In the genomic region with DNA sequence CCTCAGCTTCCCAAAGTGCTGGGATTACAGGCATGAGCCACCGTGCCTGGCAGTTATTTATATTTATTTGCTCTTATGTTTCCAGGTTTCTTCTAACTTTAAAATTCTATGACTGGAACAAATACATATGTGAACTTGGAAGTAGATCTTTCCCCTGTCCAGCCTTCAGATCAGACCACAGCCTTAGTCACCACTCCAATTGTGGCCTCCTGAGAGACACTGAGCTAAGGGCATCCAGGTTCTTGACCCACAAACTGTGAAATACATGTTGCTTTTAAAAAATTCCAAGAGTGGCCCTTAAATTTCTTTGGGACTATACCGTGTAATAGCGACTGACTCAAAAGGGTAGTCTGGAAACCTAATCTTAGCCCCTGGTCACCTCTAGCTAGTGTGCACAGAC, we compare ENCODE assay signal across 22 cellular contexts. TPM values are rescaled to one million over a fixed set of nuclear protein-coding genes. Genes with fewer than 3 reads are reported as not detected.
A peak's percentile ranks its signal among the peaks of the same experiment; 100 is the strongest.
DNase-seq lines count a peak whose midpoint lies in the region; FAIRE-seq and TF ChIP-seq lines count a peak whose summit lies in the region.
"Had no signal": no experiment of that assay in that cellular context is flagged by ENCODE, and none has a peak within 500 bp of the region (broad histone marks: within the 10 kb centered on the region; RNA-seq: fewer than 3 reads in every experiment).

No MANE protein-coding gene starts in this region.

- no peak for TF ChIP-seq CTCF in PC-9 (conservative IDR thresholded peaks at IDR 0.05)
- TF ChIP-seq CTCF in fibroblast of mammary gland (conservative IDR thresholded peaks at IDR 0.05; ENCODE audit: control insufficient read depth, insufficient read depth, low read depth, low read length): no peak
- TF ChIP-seq CTCF in esophagus muscularis mucosa (IDR thresholded peaks at IDR 0.05): no peak

- TF ChIP-seq POLR2A in esophagus muscularis mucosa (IDR thresholded peaks at IDR 0.05; ENCODE audit: low read depth): no peak

- peaks cover 21% of the 10 kb centered on the region; the same call in 1 of the 2 replicates for H3K79me2 ChIP-seq in PC-9 (ENCODE audit: low read depth)

- H3K27ac Mint-ChIP-seq in activated naive CD8-positive, alpha-beta T cell: no peak overlapping the region
- no peak overlapping the region for H3K27ac Mint-ChIP-seq in activated naive CD8-positive, alpha-beta T cell treated with anti-CD3 and anti-CD28 coated beads for 36 hours
- H3K27ac Mint-ChIP-seq: activated T-helper 2 cell treated with anti-CD3 and anti-CD28 coated beads, Interferon-gamma antibody, Interleukin-2, Interleukin-4, amounts not matched to agents 10 μg/mL and 5 μg/mL and 100 μg/mL, durations not matched to agents 14 hours and 24 hours and 36 hours had no signal

- peaks cover 12% of the 10 kb centered on the region for H3K4me1 Mint-ChIP-seq in activated naive CD8-positive, alpha-beta T cell (ENCODE audit: low read depth)
- peaks cover 8% of the 10 kb centered on the region for H3K4me1 Mint-ChIP-seq in activated naive CD8-positive, alpha-beta T cell treated with anti-CD3 and anti-CD28 coated beads for 36 hours

- H3K27me3 Mint-ChIP-seq in activated naive CD8-positive, alpha-beta T cell: peaks cover 6% of the 10 kb centered on the region
- H3K27me3 Mint-ChIP-seq in activated naive CD8-positive, alpha-beta T cell treated with anti-CD3 and anti-CD28 coated beads for 36 hours: peaks cover 17% of the 10 kb centered on the region

- H3K4me3 ChIP-seq in PC-9: peak overlapping the region; percentile 88; the same call in 1 of the 2 replicates
- H3K4me3 ChIP-seq in fibroblast of mammary gland (ENCODE audit: control insufficient read depth, low read depth, low read length): no peak overlapping the region
- H3K4me3 ChIP-seq in small intestine (ENCODE audit: low read depth in 1 of 2, low read length in 2 of 2): no peak overlapping the region
- no peak overlapping the region for H3K4me3 ChIP-seq in H7 (ENCODE audit: insufficient read depth, low read depth, low read length)
- H3K4me3 ChIP-seq in esophagus muscularis mucosa: no peak overlapping the region

- no peak for TF ChIP-seq EP300 in esophagus muscularis mucosa (IDR thresholded peaks at IDR 0.05)

- no peaks in the 10 kb centered on the region for H3K36me3 ChIP-seq in PC-9 (ENCODE audit: low read depth)
- H3K36me3 ChIP-seq in small intestine (ENCODE audit: control insufficient read depth in 2 of 2, insufficient read depth in 2 of 2, low read length in 2 of 2): no peaks in the 10 kb centered on the region
- no peaks in the 10 kb centered on the region for H3K36me3 ChIP-seq in H7 (replicated peaks; ENCODE audit: control insufficient read depth, insufficient read depth, low read length)
- no peaks in the 10 kb centered on the region for H3K36me3 ChIP-seq in esophagus muscularis mucosa
- H3K36me3 ChIP-seq: brain microvascular endothelial cell had no signal

- intact Hi-C loops in PC-9 (cut with micrococcal nuclease; ENCODE audit: unreplicated experiment) (loop anchor here (5.0 kb wide), 1 partner anchor 153 kb away; a partner anchor contains a TSS), esophagus muscularis mucosa (cut with DNase I) (no loop called here)

- no TSS peak for BruUV-seq in PC-9 (replicated peaks; lab: Mats Ljungman, UMichigan)

- H2AFZ ChIP-seq in PC-9: no peak overlapping the region

- POLR2A ChIA-PET in PC-9 (lab: Charles Lee; ENCODE audit: unreplicated experiment): interaction anchor here (0.6 to 1.1 kb wide), 3 partner anchors 70 to 107 kb away, joined by 5 to 16 read pairs (median 8); no protein-coding TSS in a partner anchor

- H4K20me1 ChIP-seq in PC-9 (ENCODE audit: insufficient read depth): no peaks in the 10 kb centered on the region

- no peaks in the 10 kb centered on the region for H3K36me3 Mint-ChIP-seq in activated naive CD8-positive, alpha-beta T cell
- no peaks in the 10 kb centered on the region for H3K36me3 Mint-ChIP-seq in activated naive CD8-positive, alpha-beta T cell treated with anti-CD3 and anti-CD28 coated beads for 36 hours

- H3K4me2 ChIP-seq in PC-9: peak overlapping the region; percentile 85

- 81 to 92% (median 84%) methylated on average over 3 of the region's 3 CpGs for WGBS in small intestine, 3 donors
- WGBS in esophagus muscularis mucosa: 92% methylated on average over 3 of the region's 3 CpGs

- no peaks in the 10 kb centered on the region for H3K27me3 ChIP-seq in PC-9 (ENCODE audit: insufficient read depth, low read depth)
- no peaks in the 10 kb centered on the region for H3K27me3 ChIP-seq in small intestine (ENCODE audit: control insufficient read depth in 2 of 2, insufficient read depth in 2 of 2, low read length in 2 of 2)
- peaks cover 27% of the 10 kb centered on the region for H3K27me3 ChIP-seq in H7 (ENCODE audit: control insufficient read depth, insufficient read depth, low read length)
- H3K27me3 ChIP-seq in esophagus muscularis mucosa: peaks cover 0 to 34% (median 6%) of the 10 kb centered on the region in 4 donors
- H3K27me3 ChIP-seq: brain microvascular endothelial cell had no signal

- no peak for DNase-seq in activated naive CD8-positive, alpha-beta T cell treated with anti-CD3 and anti-CD28 coated beads for 36 hours
- DNase-seq in PC-9 (no peak), fibroblast of mammary gland (ENCODE audit: low read depth) (peak; percentile 5), small intestine (no peak), C1 segment of cervical spinal cord (lab: John Stamatoyannopoulos, UW) (no peak), H7 (no peak), esophagus muscularis mucosa (ENCODE audit: extremely low spot score) (no peak)
- DNase-seq: 8988T; activated CD4-positive, alpha-beta T cell treated with anti-CD3 and anti-CD28 coated beads, Interleukin-2, amount 50 U/mL, for 48 hours; activated CD8-positive, alpha-beta memory T cell treated with anti-CD3 and anti-CD28 coated beads, Interleukin-2, amount 50 U/mL, for 48 hours; AML-193; DMS79; effector memory CD4-positive, alpha-beta T cell; NCI-H1417 treated with DMSO at 0.1 percent for 48 hours; NCI-H2081 treated with DMSO at 0.1 percent for 48 hours; SHP77; stimulated activated CD4-positive, alpha-beta T cell treated with anti-CD3 and anti-CD28 coated beads, Interleukin-1b, Interleukin-23, amount 100 ng/mL, for 48 hours; T-helper 1 cell had no signal

- CTCF ChIA-PET in PC-9 (lab: Charles Lee): interaction anchor here (0.6 to 0.9 kb wide), 2 partner anchors 144 to 1358 kb away, joined by 3 read pairs; no protein-coding TSS in a partner anchor

- H3K4me3 Mint-ChIP-seq in activated naive CD8-positive, alpha-beta T cell: peak overlapping the region; percentile 77
- H3K4me3 Mint-ChIP-seq in activated naive CD8-positive, alpha-beta T cell treated with anti-CD3 and anti-CD28 coated beads for 36 hours: no peak overlapping the region

- no peaks in the 10 kb centered on the region for H3K9me2 ChIP-seq in PC-9 (ENCODE audit: insufficient read depth)

- peaks cover 6% of the 10 kb centered on the region; the same call in 1 of the 2 replicates for H3K9me3 ChIP-seq in PC-9 (ENCODE audit: insufficient read depth, low read depth)
- H3K9me3 ChIP-seq in small intestine (ENCODE audit: control insufficient read depth, low read depth): no peaks in the 10 kb centered on the region
- no peaks in the 10 kb centered on the region for H3K9me3 ChIP-seq in esophagus muscularis mucosa

- H3K27ac ChIP-seq in PC-9 (peak overlapping the region; percentile 78), small intestine (ENCODE audit: low read depth in 1 of 2, low read length in 1 of 2) (peak overlapping the region; percentile 48 to 85), esophagus muscularis mucosa (replicated peaks in 1 of 4) (no peak overlapping the region)
- H3K27ac ChIP-seq: brain microvascular endothelial cell had no signal

- FAIRE-seq in small intestine (lab: Jason Lieb, UNC): no peak

- H3F3A ChIP-seq in PC-9 (ENCODE audit: insufficient read depth, low read depth): peaks cover 26% of the 10 kb centered on the region

- peaks cover 41% of the 10 kb centered on the region for H3K4me1 ChIP-seq in PC-9 (replicated peaks; ENCODE audit: insufficient read depth)
- H3K4me1 ChIP-seq in small intestine (ENCODE audit: control insufficient read depth in 2 of 2, insufficient read depth in 1 of 2, low read depth in 1 of 2, low read length in 1 of 2): no peaks in the 10 kb centered on the region
- peaks cover 0 to 18% (median 13%) of the 10 kb centered on the region in 4 donors for H3K4me1 ChIP-seq in esophagus muscularis mucosa

- no peaks in the 10 kb centered on the region for H3K9me3 Mint-ChIP-seq in activated naive CD8-positive, alpha-beta T cell (ENCODE audit: low read depth)
- no peaks in the 10 kb centered on the region for H3K9me3 Mint-ChIP-seq in activated naive CD8-positive, alpha-beta T cell treated with anti-CD3 and anti-CD28 coated beads for 36 hours
- H3K9me3 Mint-ChIP-seq: activated T-helper 2 cell treated with anti-CD3 and anti-CD28 coated beads, Interferon-gamma antibody, Interleukin-2, Interleukin-4, amounts not matched to agents 10 μg/mL and 5 μg/mL and 100 μg/mL, durations not matched to agents 14 hours and 24 hours and 36 hours had no signal

RNA-seq across cellular contexts. Expression of a gene that starts 1.5 kb away (rescaled TPM):
- 1 to 10 TPM; 1.5 to 2.4 TPM for total RNA-seq in activated naive CD8-positive, alpha-beta T cell treated with anti-CD3 and anti-CD28 coated beads for 36 hours
- total RNA-seq in PC-9 (2021): 24.0 and 30.3 TPM in 2 replicates
- polyA plus RNA-seq in small intestine: 10 to 100 TPM in 1 of 3 donors, 1 to 10 TPM in 2; 5.4 to 16.3 (median 5.9) TPM
- total RNA-seq in H7 (2014; rRNA removed; shearing (Covaris generic)): 0.96 and 4.4 TPM in 2 replicates
- 10 to 100 TPM in 1 of 4 donors, 1 to 10 TPM in 3; 5.5 to 11.8 (median 8.0) TPM for total RNA-seq in esophagus muscularis mucosa
- total RNA-seq: OCI-LY7 had no signal

Comparison
In these comparisons a context has a peak if more than half of its experiments do, and no peak if none do; other contexts are left out.
1. H3K27ac ChIP-seq: peak in PC-9 (single experiment) and small intestine (2 of 2); none in esophagus muscularis mucosa (0 of 4).